Comparison of ENCODE assay signal across 1 cellular context in genomic region chr12:118052324-118053070, GRCh38.
TF ChIP-seq lines count a peak whose summit lies in the region.

No MANE protein-coding gene starts in this region.

TF ChIP-seq in HepG2, 621 proteins besides CTCF, POLR2A, EP300 and RAD21 (continued from another document and continues in another):
- TF ChIP-seq PREB (CRISPR knock-in tag; IDR thresholded peaks at IDR 0.05) (no peak), ZNF660 (CRISPR knock-in tag; IDR thresholded peaks at IDR 0.05; ENCODE audit: borderline replicate concordance, low read depth) (no peak), CCDC6 (CRISPR knock-in tag; IDR thresholded peaks at IDR 0.05) (peak; percentile 78; the same call in 1 of the 2 replicates), ZBED4 (CRISPR knock-in tag; IDR thresholded peaks at IDR 0.05; ENCODE audit: borderline replicate concordance) (peak; percentile 71; the same call in 1 of the 2 replicates), ZNF512 (CRISPR knock-in tag; IDR thresholded peaks at IDR 0.05) (no peak), KDM5A (IDR thresholded peaks at IDR 0.05; ENCODE audit: borderline replicate concordance, low read length) (no peak), ZNF430 (CRISPR knock-in tag; IDR thresholded peaks at IDR 0.05) (no peak), ZBTB7B (CRISPR knock-in tag; IDR thresholded peaks at IDR 0.05) (peak; percentile 84), ZNF432 (CRISPR knock-in tag; IDR thresholded peaks at IDR 0.05; ENCODE audit: borderline replicate concordance) (no peak), ZBTB42 (CRISPR knock-in tag; IDR thresholded peaks at IDR 0.05) (no peak), ZNF503 (CRISPR knock-in tag; IDR thresholded peaks at IDR 0.05) (peak; percentile 66; the same call in 1 of the 2 replicates), ZNF496 (CRISPR knock-in tag; IDR thresholded peaks at IDR 0.05; ENCODE audit: insufficient replicate concordance) (no peak), ZNF891 (CRISPR knock-in tag; IDR thresholded peaks at IDR 0.05) (peak; percentile 81; the same call in 1 of the 2 replicates), TP53 (CRISPR knock-in tag; conservative IDR thresholded peaks at IDR 0.05) (no peak), AGO2 (optimal IDR thresholded peaks at IDR 0.05; ENCODE audit: low read depth, low read length) (no peak), ZFP36L2 (CRISPR knock-in tag; IDR thresholded peaks at IDR 0.05) (no peak; the same call in 1 of the 2 replicates), NR0B2 (CRISPR knock-in tag; IDR thresholded peaks at IDR 0.05) (no peak), FLYWCH1 (CRISPR knock-in tag; IDR thresholded peaks at IDR 0.05) (no peak), NKX3-1 (CRISPR knock-in tag; IDR thresholded peaks at IDR 0.05) (0 out of 2 replicates have a peak, but pooled peaks have one; percentile 31), ZNF576 (CRISPR knock-in tag; IDR thresholded peaks at IDR 0.05) (no peak), SRSF4 (IDR thresholded peaks at IDR 0.05; ENCODE audit: low read depth, low read length, poor library complexity, severe bottlenecking) (no peak), ZNF282 (IDR thresholded peaks at IDR 0.05; ENCODE audit: partially characterized antibody) (no peak), RCOR2 (CRISPR knock-in tag; IDR thresholded peaks at IDR 0.05) (peak; percentile 96), ZNF276 (CRISPR knock-in tag; IDR thresholded peaks at IDR 0.05; ENCODE audit: low read depth) (0 out of 2 replicates have a peak, but pooled peaks have one; percentile 54), ZNF3 (CRISPR knock-in tag; IDR thresholded peaks at IDR 0.05) (no peak), HOXD1 (CRISPR knock-in tag; IDR thresholded peaks at IDR 0.05) (no peak; the same call in 1 of the 2 replicates), HNRNPLL (IDR thresholded peaks at IDR 0.05; ENCODE audit: low read depth, low read length, poor library complexity, severe bottlenecking) (no peak), ZNF83 (CRISPR knock-in tag; IDR thresholded peaks at IDR 0.05; ENCODE audit: borderline replicate concordance) (no peak), STAT6 (CRISPR knock-in tag; IDR thresholded peaks at IDR 0.05; ENCODE audit: borderline replicate concordance) (peak; percentile 59; the same call in 1 of the 2 replicates), HMGXB4 (CRISPR knock-in tag; IDR thresholded peaks at IDR 0.05; ENCODE audit: borderline replicate concordance in 1 of 2, low read depth in 1 of 2) (peak; percentile 66 to 88; a peak in 3 of 4 replicates), MAF1 (CRISPR knock-in tag; IDR thresholded peaks at IDR 0.05; ENCODE audit: borderline replicate concordance) (no peak), NR3C1 (CRISPR knock-in tag; IDR thresholded peaks at IDR 0.05) (no peak)
- TF ChIP-seq, protein P1, sequence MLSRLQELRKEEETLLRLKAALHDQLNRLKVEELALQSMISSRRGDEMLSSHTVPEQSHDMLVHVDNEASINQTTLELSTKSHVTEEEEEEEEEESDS (CRISPR knock-in tag; IDR thresholded peaks at IDR 0.05; ENCODE audit: borderline replicate concordance) = no peak
- TF ChIP-seq, protein P2, sequence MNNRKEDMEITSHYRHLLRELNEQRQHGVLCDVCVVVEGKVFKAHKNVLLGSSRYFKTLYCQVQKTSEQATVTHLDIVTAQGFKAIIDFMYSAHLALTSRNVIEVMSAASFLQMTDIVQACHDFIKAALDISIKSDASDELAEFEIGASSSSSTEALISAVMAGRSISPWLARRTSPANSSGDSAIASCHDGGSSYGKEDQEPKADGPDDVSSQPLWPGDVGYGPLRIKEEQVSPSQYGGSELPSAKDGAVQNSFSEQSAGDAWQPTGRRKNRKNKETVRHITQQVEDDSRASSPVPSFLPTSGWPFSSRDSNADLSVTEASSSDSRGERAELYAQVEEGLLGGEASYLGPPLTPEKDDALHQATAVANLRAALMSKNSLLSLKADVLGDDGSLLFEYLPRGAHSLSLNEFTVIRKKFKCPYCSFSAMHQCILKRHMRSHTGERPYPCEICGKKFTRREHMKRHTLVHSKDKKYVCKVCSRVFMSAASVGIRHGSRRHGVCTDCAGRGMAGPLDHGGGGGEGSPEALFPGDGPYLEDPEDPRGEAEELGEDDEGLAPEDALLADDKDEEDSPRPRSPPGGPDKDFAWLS (CRISPR knock-in tag; IDR thresholded peaks at IDR 0.05; ENCODE audit: borderline replicate concordance) = no peak
- TF ChIP-seq, protein P3, sequence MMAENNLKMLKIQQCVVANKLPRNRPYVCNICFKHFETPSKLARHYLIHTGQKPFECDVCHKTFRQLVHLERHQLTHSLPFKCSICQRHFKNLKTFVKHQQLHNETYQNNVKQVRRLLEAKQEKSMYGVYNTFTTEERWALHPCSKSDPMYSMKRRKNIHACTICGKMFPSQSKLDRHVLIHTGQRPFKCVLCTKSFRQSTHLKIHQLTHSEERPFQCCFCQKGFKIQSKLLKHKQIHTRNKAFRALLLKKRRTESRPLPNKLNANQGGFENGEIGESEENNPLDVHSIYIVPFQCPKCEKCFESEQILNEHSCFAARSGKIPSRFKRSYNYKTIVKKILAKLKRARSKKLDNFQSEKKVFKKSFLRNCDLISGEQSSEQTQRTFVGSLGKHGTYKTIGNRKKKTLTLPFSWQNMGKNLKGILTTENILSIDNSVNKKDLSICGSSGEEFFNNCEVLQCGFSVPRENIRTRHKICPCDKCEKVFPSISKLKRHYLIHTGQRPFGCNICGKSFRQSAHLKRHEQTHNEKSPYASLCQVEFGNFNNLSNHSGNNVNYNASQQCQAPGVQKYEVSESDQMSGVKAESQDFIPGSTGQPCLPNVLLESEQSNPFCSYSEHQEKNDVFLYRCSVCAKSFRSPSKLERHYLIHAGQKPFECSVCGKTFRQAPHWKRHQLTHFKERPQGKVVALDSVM (CRISPR knock-in tag; IDR thresholded peaks at IDR 0.05) = peak; percentile 75
- TF ChIP-seq, protein P4, sequence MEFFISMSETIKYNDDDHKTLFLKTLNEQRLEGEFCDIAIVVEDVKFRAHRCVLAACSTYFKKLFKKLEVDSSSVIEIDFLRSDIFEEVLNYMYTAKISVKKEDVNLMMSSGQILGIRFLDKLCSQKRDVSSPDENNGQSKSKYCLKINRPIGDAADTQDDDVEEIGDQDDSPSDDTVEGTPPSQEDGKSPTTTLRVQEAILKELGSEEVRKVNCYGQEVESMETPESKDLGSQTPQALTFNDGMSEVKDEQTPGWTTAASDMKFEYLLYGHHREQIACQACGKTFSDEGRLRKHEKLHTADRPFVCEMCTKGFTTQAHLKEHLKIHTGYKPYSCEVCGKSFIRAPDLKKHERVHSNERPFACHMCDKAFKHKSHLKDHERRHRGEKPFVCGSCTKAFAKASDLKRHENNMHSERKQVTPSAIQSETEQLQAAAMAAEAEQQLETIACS (CRISPR knock-in tag; IDR thresholded peaks at IDR 0.05) = no peak
